19 cellular contexts compared by ENCODE assay signal in the genomic region with DNA sequence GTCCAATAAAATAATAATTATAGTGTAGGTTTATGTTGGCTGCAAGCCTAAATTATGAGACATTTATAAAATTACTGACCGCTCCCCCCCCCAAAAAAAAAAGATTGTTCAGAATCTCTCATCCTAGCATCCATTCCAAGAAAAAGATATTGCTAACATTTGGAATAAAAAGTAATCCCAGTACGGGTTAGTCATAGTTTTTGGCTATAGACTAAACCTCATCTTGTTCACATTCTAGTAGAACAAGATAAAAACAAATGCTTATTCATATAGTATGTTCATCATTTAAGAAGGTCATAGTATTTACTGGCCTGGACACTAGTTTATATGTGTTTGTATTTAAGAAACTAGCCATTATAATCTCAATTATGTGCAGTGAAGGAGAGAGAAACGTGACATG. TPM values are rescaled to one million over a fixed set of nuclear protein-coding genes. Genes with fewer than 3 reads are reported as not detected.
DNase-seq lines count a peak whose midpoint lies in the region; ATAC-seq and TF ChIP-seq lines count a peak whose summit lies in the region.
"Had no signal": no experiment of that assay in that cellular context is flagged by ENCODE, and none has a peak within 500 bp of the region (broad histone marks: within the 10 kb centered on the region; RNA-seq: fewer than 3 reads in every experiment).

No MANE protein-coding gene starts in this region.

- no TSS peak for BruUV-seq in MCF 10A (replicated peaks; lab: Mats Ljungman, UMichigan)

- H3K36me3 ChIP-seq in breast epithelium (no peaks in the 10 kb centered on the region), brain microvascular endothelial cell (replicated peaks) (no peaks in the 10 kb centered on the region)
- H3K36me3 ChIP-seq: WERI-Rb-1 had no signal

- in situ Hi-C loops in brain microvascular endothelial cell (cut with HindIII; ENCODE audit: low pct_ligation_motif_present, low sequenced_read_pairs): no loop called here

- H3K9me3 ChIP-seq in breast epithelium: no peaks in the 10 kb centered on the region

- peak overlapping the region; percentile 91 for H3K27ac Mint-ChIP-seq in MCF 10A (ENCODE audit: low read depth, unreplicated experiment)
- peak overlapping the region; percentile 70 for H3K27ac Mint-ChIP-seq in activated T-helper 17 cell treated with anti-CD3 and anti-CD28 coated beads, Interleukin-2, amount 50 U/mL, for 72 hours
- H3K27ac Mint-ChIP-seq: activated naive CD4-positive, alpha-beta T cell treated with anti-CD3 and anti-CD28 coated beads, Interleukin-2, amount 10 ng/mL, durations not matched to agents 7 days and 5 days had no signal

- no peak for TF ChIP-seq CTCF in MCF 10A (IDR thresholded peaks at IDR 0.05; ENCODE audit: unreplicated experiment)
- no peak for TF ChIP-seq CTCF in breast epithelium (IDR thresholded peaks at IDR 0.05)
- no peak for TF ChIP-seq CTCF in fibroblast of pulmonary artery (IDR thresholded peaks at IDR 0.05; ENCODE audit: low read length, missing control alignments)
- TF ChIP-seq CTCF in brain microvascular endothelial cell (IDR thresholded peaks at IDR 0.05; ENCODE audit: low read depth, low read length, missing control alignments): no peak

- DNase-seq in MCF 10A (ENCODE audit: unreplicated experiment): no peak
- DNase-seq in breast epithelium (ENCODE audit: low spot score in 2 of 2): no peak
- peak; percentile 27 for DNase-seq in fibroblast of pulmonary artery (ENCODE audit: low read depth)
- DNase-seq in stromal cell of bone marrow (ENCODE audit: low read depth): peak; percentile 81
- no peak for DNase-seq in NCI-H2081 treated with DMSO at 0.1 percent for 48 hours (lab: John Stamatoyannopoulos, UW)
- DNase-seq in brain microvascular endothelial cell: no peak
- DNase-seq in activated effector memory CD4-positive, alpha-beta T cell treated with anti-CD3 and anti-CD28 coated beads, Interleukin-2, amount 50 U/mL, for 16 hours: no peak
- DNase-seq: ACHN; activated naive CD4-positive, alpha-beta T cell treated with anti-CD3 and anti-CD28 coated beads, Interleukin-2, amount 10 ng/mL, durations not matched to agents 7 days and 5 days; cortex of kidney; hypothalamus; kidney; nucleus accumbens; SIG-M5; stimulated activated CD4-positive, alpha-beta T cell treated with anti-CD3 and anti-CD28 coated beads, Interleukin-12 subunit alpha, Interleukin-12 subunit beta, amount 100 ng/mL, for 4 hours; WERI-Rb-1 had no signal

- POLR2A ChIA-PET in MCF 10A (lab: Yijun Ruan, JAX): interaction anchor here (0.5 to 8.2 kb wide), 6 partner anchors 8 to 44 kb away, joined by 3 to 146 read pairs (median 5); a partner anchor contains a TSS

- peak overlapping the region; percentile 10 for H3K4me3 Mint-ChIP-seq in MCF 10A (ENCODE audit: unreplicated experiment)
- H3K4me3 Mint-ChIP-seq in activated T-helper 17 cell treated with anti-CD3 and anti-CD28 coated beads, Interleukin-2, amount 50 U/mL, for 72 hours: peak overlapping the region; percentile 9
- H3K4me3 Mint-ChIP-seq: activated naive CD4-positive, alpha-beta T cell treated with anti-CD3 and anti-CD28 coated beads, Interleukin-2, amount 10 ng/mL, durations not matched to agents 7 days and 5 days; brain had no signal

- no peaks in the 10 kb centered on the region for H3K27me3 Mint-ChIP-seq in MCF 10A (ENCODE audit: insufficient read depth, unreplicated experiment)
- H3K27me3 Mint-ChIP-seq in activated T-helper 17 cell treated with anti-CD3 and anti-CD28 coated beads, Interleukin-2, amount 50 U/mL, for 72 hours: no peaks in the 10 kb centered on the region
- H3K27me3 Mint-ChIP-seq: activated naive CD4-positive, alpha-beta T cell treated with anti-CD3 and anti-CD28 coated beads, Interleukin-2, amount 10 ng/mL, durations not matched to agents 7 days and 5 days; brain; T-cell had no signal

- no peaks in the 10 kb centered on the region for H3K36me3 Mint-ChIP-seq in MCF 10A (ENCODE audit: insufficient read depth, unreplicated experiment)
- H3K36me3 Mint-ChIP-seq in activated T-helper 17 cell treated with anti-CD3 and anti-CD28 coated beads, Interleukin-2, amount 50 U/mL, for 72 hours (ENCODE audit: low read depth): no peaks in the 10 kb centered on the region

- no peak for TF ChIP-seq POLR2A in breast epithelium (IDR thresholded peaks at IDR 0.05)

- peaks cover 27% of the 10 kb centered on the region for H3K4me1 Mint-ChIP-seq in MCF 10A (ENCODE audit: insufficient read depth, unreplicated experiment)
- H3K4me1 Mint-ChIP-seq in activated T-helper 17 cell treated with anti-CD3 and anti-CD28 coated beads, Interleukin-2, amount 50 U/mL, for 72 hours: peaks cover 28% of the 10 kb centered on the region

- no peak overlapping the region for H3K27ac ChIP-seq in breast epithelium
- no peak overlapping the region for H3K27ac ChIP-seq in brain microvascular endothelial cell
- H3K27ac ChIP-seq: WERI-Rb-1 had no signal

- H3K9me3 Mint-ChIP-seq in MCF 10A (ENCODE audit: unreplicated experiment): no peaks in the 10 kb centered on the region
- H3K9me3 Mint-ChIP-seq in activated T-helper 17 cell treated with anti-CD3 and anti-CD28 coated beads, Interleukin-2, amount 50 U/mL, for 72 hours: no peaks in the 10 kb centered on the region
- H3K9me3 Mint-ChIP-seq: activated naive CD4-positive, alpha-beta T cell treated with anti-CD3 and anti-CD28 coated beads, Interleukin-2, amount 10 ng/mL, durations not matched to agents 7 days and 5 days; brain; T-cell had no signal

- peak; percentile 17 for ATAC-seq in activated T-helper 17 cell treated with anti-CD3 and anti-CD28 coated beads, Interleukin-2, amount 50 U/mL, for 72 hours (replicated peaks)

- H3K4me1 ChIP-seq in breast epithelium: peaks cover 0 to 6% of the 10 kb centered on the region in 2 donors

- intact Hi-C loops in MCF 10A (cut with micrococcal nuclease): no loop called here
- intact Hi-C loops in breast epithelium (cut with DNase I; ENCODE audit: low total_unique reads): no loop called here

- no peak overlapping the region for H3K4me3 ChIP-seq in breast epithelium
- H3K4me3 ChIP-seq in fibroblast of pulmonary artery (replicated peaks; ENCODE audit: low read depth, low read length): no peak overlapping the region
- no peak overlapping the region for H3K4me3 ChIP-seq in brain microvascular endothelial cell (ENCODE audit: low read depth, low read length)

- H3K27me3 ChIP-seq in breast epithelium (no peaks in the 10 kb centered on the region), brain microvascular endothelial cell (replicated peaks) (no peaks in the 10 kb centered on the region)

- CTCF ChIA-PET in MCF 10A (lab: Yijun Ruan, JAX): interaction anchor here (0.6 to 1.9 kb wide), 2 partner anchors 40 to 45 kb away, joined by 4 read pairs; a partner anchor contains a TSS

RNA-seq across cellular contexts. Expression of a gene that starts 44.0 kb away (rescaled TPM):
- 96.6 and 98.6 TPM in 2 replicates for total RNA-seq in MCF 10A (2022)
- 10 to 100 TPM; 27.2 to 50.8 (median 40.0) TPM for total RNA-seq in breast epithelium
- total RNA-seq in activated T-helper 17 cell treated with anti-CD3 and anti-CD28 coated beads, Interleukin-2, amount 50 U/mL, for 72 hours: 10 to 100 TPM; 51.4 to 72.1 TPM

RNA-seq across cellular contexts. Expression of a gene that starts 44.4 kb away (rescaled TPM):
- total RNA-seq in MCF 10A (2022) (31.2 and 35.0 TPM in 2 replicates), breast epithelium (10 to 100 TPM; 22.3 to 38.1 (median 23.2) TPM)
- total RNA-seq in activated T-helper 17 cell treated with anti-CD3 and anti-CD28 coated beads, Interleukin-2, amount 50 U/mL, for 72 hours: 10 to 100 TPM; 32.5 to 55.0 TPM

Comparison
In these comparisons a context has a peak if more than half of its experiments do, and no peak if none do; other contexts are left out.
1. DNase-seq: peak in fibroblast of pulmonary artery (single experiment) and stromal cell of bone marrow (single experiment); none in MCF 10A (single experiment), breast epithelium (0 of 2), NCI-H2081 treated with DMSO at 0.1 percent for 48 hours (single experiment), brain microvascular endothelial cell (single experiment) and activated effector memory CD4-positive, alpha-beta T cell treated with anti-CD3 and anti-CD28 coated beads, Interleukin-2, amount 50 U/mL, for 16 hours (single experiment).